13 cellular contexts compared by ENCODE assay signal in genomic region chr1:1422465-1423244, GRCh38. TPM values are rescaled to one million over a fixed set of nuclear protein-coding genes. Genes with fewer than 3 reads are reported as not detected.
DNase-seq lines count a peak whose midpoint lies in the region; ATAC-seq, FAIRE-seq and TF ChIP-seq lines count a peak whose summit lies in the region.
"Had no signal": no experiment of that assay in that cellular context is flagged by ENCODE, and none has a peak within 500 bp of the region (broad histone marks: within the 10 kb centered on the region; RNA-seq: fewer than 3 reads in every experiment).

No MANE protein-coding gene starts in this region.

- TF ChIP-seq POLR2A in GM12891 (IDR thresholded peaks at IDR 0.05; ENCODE audit: low read depth, low read length), result no peak

- in situ Hi-C loops in mammary epithelial cell (cut with MboI; ENCODE audit: low sequenced_read_pairs in 2 of 2), result no loop called here

- no peak overlapping the region for H3K4me3 Mint-ChIP-seq in nephron progenitor cell
- no peak overlapping the region for H3K4me3 Mint-ChIP-seq in T-cell
- H3K4me3 Mint-ChIP-seq: activated naive CD8-positive, alpha-beta T cell had no signal

- WGBS in mammary epithelial cell (ENCODE audit: low coverage, missing lambda C conversion rate), result 82% methylated on average over 29 of the region's 29 CpGs

- H3K4me2 ChIP-seq in mammary epithelial cell (ENCODE audit: insufficient read depth, low read depth, low read length), result no peak overlapping the region

- POLR2A ChIA-PET in T-cell (lab: Charles Lee), result no interaction called here

- peaks cover 3% of the 10 kb centered on the region for H3K27me3 Mint-ChIP-seq in nephron progenitor cell (ENCODE audit: low read depth, poor library complexity)
- H3K27me3 Mint-ChIP-seq in T-cell, result peaks cover 7 to 34% of the 10 kb centered on the region in 2 donors
- H3K27me3 Mint-ChIP-seq: activated naive CD8-positive, alpha-beta T cell had no signal

- H3K27ac ChIP-seq in mammary epithelial cell (ENCODE audit: insufficient read depth, low read depth, low read length), result no peak overlapping the region

- intact Hi-C loops in mammary epithelial cell (cut with micrococcal nuclease), result no loop called here

- H4K20me1 ChIP-seq in mammary epithelial cell (ENCODE audit: insufficient read depth, low read length), result no peaks in the 10 kb centered on the region

- FAIRE-seq in GM12891 (lab: Jason Lieb, UNC), result peak; percentile 60
- FAIRE-seq: urothelium cell line had no signal

- H3K9me3 Mint-ChIP-seq in nephron progenitor cell, result no peaks in the 10 kb centered on the region
- H3K9me3 Mint-ChIP-seq in T-cell, result no peaks in the 10 kb centered on the region

- H3K4me1 Mint-ChIP-seq in nephron progenitor cell (peaks cover 60% of the 10 kb centered on the region), T-cell (peaks cover 0 to 2% (median 0%) of the 10 kb centered on the region in 3 donors)

- DNase-seq in GM12891 (ENCODE audit: insufficient read length, low spot score), result no peak
- DNase-seq in NAMALWA (ENCODE audit: low spot score), result peak; percentile 71
- DNase-seq in mammary epithelial cell, result peak; percentile 51
- no peak for DNase-seq in nephron progenitor cell
- DNase-seq in NCI-H1436 (lab: John Stamatoyannopoulos, UW), result no peak
- no peak for DNase-seq in T-cell
- DNase-seq in kidney glomerular epithelial cell (lab: John Stamatoyannopoulos, UW), result no peak
- DNase-seq in NOMO-1 treated with DMSO at 0.1 percent for 48 hours (lab: John Stamatoyannopoulos, UW; ENCODE audit: unreplicated experiment), result no peak
- DNase-seq: activated CD4-positive, alpha-beta T cell treated with anti-CD3 and anti-CD28 coated beads for 1 hour; DMS153 had no signal

- peaks cover 2% of the 10 kb centered on the region for H3K36me3 Mint-ChIP-seq in nephron progenitor cell (ENCODE audit: low read depth)
- no peaks in the 10 kb centered on the region for H3K36me3 Mint-ChIP-seq in T-cell
- H3K36me3 Mint-ChIP-seq: activated naive CD8-positive, alpha-beta T cell had no signal

- no peaks in the 10 kb centered on the region for H3K27me3 ChIP-seq in mammary epithelial cell (ENCODE audit: insufficient read depth, low read length)

- peaks cover 43% of the 10 kb centered on the region for H3K4me1 ChIP-seq in mammary epithelial cell (ENCODE audit: insufficient read depth, low read length)

- no peak overlapping the region for H3K9ac ChIP-seq in mammary epithelial cell (ENCODE audit: insufficient read depth, low read length)

- H3K4me3 ChIP-seq in mammary epithelial cell (replicated peaks in 1 of 3; ENCODE audit: insufficient read depth in 1 of 3, low read depth in 2 of 3, low read length in 3 of 3), result no peak overlapping the region
- H3K4me3 ChIP-seq: HAP-1 had no signal

- no peaks in the 10 kb centered on the region for H3K79me2 ChIP-seq in mammary epithelial cell (ENCODE audit: insufficient read depth, low read length)

- no peak for ATAC-seq in T-cell (replicated peaks in 1 of 4)

- peak overlapping the region; percentile 57 for H3K27ac Mint-ChIP-seq in nephron progenitor cell
- H3K27ac Mint-ChIP-seq in T-cell, result no peak overlapping the region
- H3K27ac Mint-ChIP-seq: activated naive CD8-positive, alpha-beta T cell had no signal

- H3K36me3 ChIP-seq in mammary epithelial cell (ENCODE audit: insufficient read depth, low read length), result no peaks in the 10 kb centered on the region
- H3K36me3 ChIP-seq: HAP-1 had no signal

- dilution Hi-C loops in mammary epithelial cell (cut with HindIII; ENCODE audit: low sequenced_read_pairs), result no loop called here

- no TSS peak for BruUV-seq in mammary epithelial cell (replicated peaks; lab: Mats Ljungman, UMichigan)

- no peak overlapping the region for H2AFZ ChIP-seq in mammary epithelial cell (ENCODE audit: low read depth, low read length)

- TF ChIP-seq CTCF in mammary epithelial cell (conservative IDR thresholded peaks at IDR 0.05 in 1 of 2, IDR thresholded peaks at IDR 0.05 in 1 of 2; ENCODE audit: extremely low read depth in 1 of 2, insufficient read depth in 1 of 2, low read depth in 1 of 2, low read length in 2 of 2) (no peak), nephron progenitor cell (IDR thresholded peaks at IDR 0.05) (no peak)

- H3K9me3 ChIP-seq in mammary epithelial cell (replicated peaks; ENCODE audit: insufficient read depth, low read length), result no peaks in the 10 kb centered on the region
- H3K9me3 ChIP-seq: HAP-1 had no signal

- CTCF ChIA-PET in mammary epithelial cell (lab: Charles Lee; ENCODE audit: low non-redundant PET) (no interaction called here), T-cell (lab: Charles Lee) (no interaction called here)

TF ChIP-seq in GM12891, 5 proteins besides CTCF, POLR2A, EP300 and RAD21:
- TF ChIP-seq TAF1 (IDR thresholded peaks at IDR 0.05; ENCODE audit: low read depth, low read length) (no peak), POLR2AphosphoS5 (IDR thresholded peaks at IDR 0.05; ENCODE audit: low read depth, low read length) (no peak), SPI1 (IDR thresholded peaks at IDR 0.05; ENCODE audit: low read depth, low read length) (no peak), POU2F2 (IDR thresholded peaks at IDR 0.05; ENCODE audit: low read depth, low read length) (no peak), PAX5 (IDR thresholded peaks at IDR 0.05; ENCODE audit: insufficient read depth, low read length, severe bottlenecking) (no peak)

RNA-seq across cellular contexts. Expression of gene ANKRD65, which starts 1.6 kb away (rescaled TPM):
- polyA plus RNA-seq in GM12891 (2012; ENCODE audit: low read depth, missing spikeins), result 0.87 TPM
- total RNA-seq in mammary epithelial cell, result 1 to 10 TPM; 3.1 to 7.5 TPM
- 3.6 TPM for polyA plus RNA-seq in mammary epithelial cell
- 9.3 TPM for polyA minus RNA-seq in mammary epithelial cell
- total RNA-seq in T-cell, result under 1 TPM in 1 of 5 donors, not detected in 4; 0.20 TPM

RNA-seq across cellular contexts. Expression of gene VWA1, which starts 12.8 kb away (rescaled TPM):
- 0.33 TPM for polyA plus RNA-seq in GM12891 (2012; ENCODE audit: low read depth, missing spikeins)
- total RNA-seq in mammary epithelial cell (10 to 100 TPM; 11.3 to 27.3 TPM), T-cell (under 1 TPM in 3 of 5 donors, not detected in 2; 0.15 to 0.54 (median 0.26) TPM)
- polyA plus RNA-seq in mammary epithelial cell, result 4.2 TPM
- polyA minus RNA-seq in mammary epithelial cell, result 1.2 TPM

RNA-seq across cellular contexts. Expression of gene MRPL20, which starts 15.6 kb away (rescaled TPM):
- 199 TPM for polyA plus RNA-seq in GM12891 (2012; ENCODE audit: low read depth, missing spikeins)
- 100 to 1,000 TPM in 1 of 2 donors, 10 to 100 TPM in 1; 56.7 to 115 TPM for total RNA-seq in mammary epithelial cell
- polyA plus RNA-seq in mammary epithelial cell, result 157 TPM
- 119 TPM for polyA minus RNA-seq in mammary epithelial cell
- total RNA-seq in T-cell, result 100 to 1,000 TPM; 106 to 123 (median 114) TPM

RNA-seq across cellular contexts. Expression of gene CCNL2, which starts 23.5 kb away (rescaled TPM):
- 47.3 TPM for polyA plus RNA-seq in GM12891 (2012; ENCODE audit: low read depth, missing spikeins)
- total RNA-seq in mammary epithelial cell, result 100 to 1,000 TPM; 103 to 140 TPM
- polyA plus RNA-seq in mammary epithelial cell, result 64.9 TPM
- polyA minus RNA-seq in mammary epithelial cell, result 21.9 TPM
- 100 to 1,000 TPM; 250 to 418 (median 376) TPM for total RNA-seq in T-cell

RNA-seq across cellular contexts. Expression of gene ATAD3C, which starts 26.8 kb away (rescaled TPM):
- 0.40 TPM for polyA plus RNA-seq in GM12891 (2012; ENCODE audit: low read depth, missing spikeins)
- total RNA-seq in mammary epithelial cell (1 to 10 TPM; 1.8 to 4.6 TPM), T-cell (1 to 10 TPM in 3 of 5 donors, under 1 TPM in 2; 0.59 to 3.1 (median 1.4) TPM)
- 2.6 TPM for polyA plus RNA-seq in mammary epithelial cell
- 0.26 TPM for polyA minus RNA-seq in mammary epithelial cell

Comparison
In these comparisons a context has a peak if more than half of its experiments do, and no peak if none do; other contexts are left out.
1. DNase-seq: peak in NAMALWA (single experiment) and mammary epithelial cell (single experiment); none in GM12891 (single experiment), nephron progenitor cell (single experiment), NCI-H1436 (single experiment), T-cell (0 of 34), kidney glomerular epithelial cell (single experiment) and NOMO-1 treated with DMSO at 0.1 percent for 48 hours (single experiment).
2. RNA of gene VWA1, which starts 12.8 kb away (total RNA-seq): 11.3 to 27.3 TPM in mammary epithelial cell; 0.15 to 0.54 TPM in T-cell; every median in the first group is over 4 times any median in the second.